9 cellular contexts compared by ENCODE assay signal in the genomic region with DNA sequence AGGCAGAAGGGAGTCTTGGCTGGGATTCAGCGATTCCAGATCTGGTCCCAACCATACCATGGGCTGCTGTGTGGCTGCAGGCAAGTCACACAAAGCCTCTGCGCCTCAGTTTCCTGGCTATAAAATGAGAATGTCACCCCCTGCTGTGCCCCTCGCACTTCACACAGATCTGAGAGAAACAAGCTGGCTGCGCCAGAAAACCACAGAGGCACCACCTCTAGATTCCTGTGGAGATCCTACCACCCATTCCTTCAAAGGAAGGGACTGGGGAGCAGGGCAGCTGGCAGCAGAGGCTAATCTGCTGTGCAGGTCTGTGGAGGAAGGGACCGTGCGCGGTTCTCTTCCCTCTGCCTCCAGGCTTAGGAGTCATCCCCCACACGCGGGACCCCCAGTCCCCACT. TPM values are rescaled to one million over a fixed set of nuclear protein-coding genes. Genes with fewer than 3 reads are reported as not detected.
DNase-seq lines count a peak whose midpoint lies in the region; ATAC-seq and TF ChIP-seq lines count a peak whose summit lies in the region.
"Had no signal": no experiment of that assay in that cellular context is flagged by ENCODE, and none has a peak within 500 bp of the region (broad histone marks: within the 10 kb centered on the region; RNA-seq: fewer than 3 reads in every experiment).

No MANE protein-coding gene starts in this region.

- H3K27me3 Mint-ChIP-seq in activated naive CD4-positive, alpha-beta T cell treated with anti-CD3 and anti-CD28 coated beads, Interleukin-2, amount 50 U/mL, for 24 hours: peaks cover 1% of the 10 kb centered on the region
- H3K27me3 Mint-ChIP-seq in type B pancreatic cell: peaks cover 7% of the 10 kb centered on the region

- DNase-seq in activated naive CD4-positive, alpha-beta T cell treated with anti-CD3 and anti-CD28 coated beads, Interleukin-2, amount 50 U/mL, for 16 hours: no peak
- DNase-seq in body of pancreas (peak in 1 of 4 donors; percentile 22), type B pancreatic cell (ENCODE audit: extremely low spot score, unreplicated experiment) (peak; percentile 40), DMS53 (lab: John Stamatoyannopoulos, UW) (no peak), epidermal melanocyte (ENCODE audit: insufficient read length, low spot score) (no peak)
- no peak for DNase-seq in stimulated activated CD4-positive, alpha-beta T cell treated with anti-CD3 and anti-CD28 coated beads, Interleukin-4, amount 100 ng/mL, for 4 hours
- DNase-seq: BE2C had no signal

- peak overlapping the region; percentile 93 for H3K4me3 Mint-ChIP-seq in activated naive CD4-positive, alpha-beta T cell treated with anti-CD3 and anti-CD28 coated beads, Interleukin-2, amount 50 U/mL, for 24 hours
- H3K4me3 Mint-ChIP-seq in type B pancreatic cell: no peak overlapping the region

- no peak for TF ChIP-seq CTCF in body of pancreas (IDR thresholded peaks at IDR 0.05)
- no peak for TF ChIP-seq CTCF in type B pancreatic cell (conservative IDR thresholded peaks at IDR 0.05)

- H3K9me3 ChIP-seq in body of pancreas (no peaks in the 10 kb centered on the region), mucosa of rectum (ENCODE audit: control insufficient read depth in 2 of 2, low read length in 2 of 2) (no peaks in the 10 kb centered on the region)
- H3K9me3 ChIP-seq: BE2C had no signal

- intact Hi-C loops in body of pancreas (cut with DNase I): no loop called here

- H3K9ac ChIP-seq in mucosa of rectum (ENCODE audit: low read depth in 1 of 2, low read length in 2 of 2): peak overlapping the region in 1 of 2 donors; percentile 78

- H3K27ac Mint-ChIP-seq in activated naive CD4-positive, alpha-beta T cell treated with anti-CD3 and anti-CD28 coated beads, Interleukin-2, amount 50 U/mL, for 24 hours: peak overlapping the region; percentile 100
- no peak overlapping the region for H3K27ac Mint-ChIP-seq in type B pancreatic cell

- H3K4me1 ChIP-seq in body of pancreas (peaks cover 19% of the 10 kb centered on the region), mucosa of rectum (ENCODE audit: control insufficient read depth in 2 of 2, insufficient read depth in 2 of 2, low read length in 2 of 2) (peaks cover 0 to 8% of the 10 kb centered on the region in 2 donors)
- H3K4me1 ChIP-seq: BE2C had no signal

- no peaks in the 10 kb centered on the region for H3K36me3 Mint-ChIP-seq in activated naive CD4-positive, alpha-beta T cell treated with anti-CD3 and anti-CD28 coated beads, Interleukin-2, amount 50 U/mL, for 24 hours
- H3K36me3 Mint-ChIP-seq in type B pancreatic cell: no peaks in the 10 kb centered on the region

- H3K27ac ChIP-seq in body of pancreas (peak overlapping the region; percentile 55 to 92 (median 88)), mucosa of rectum (ENCODE audit: low read depth in 2 of 2, low read length in 2 of 2) (peak overlapping the region; percentile 84 to 85)

- peak; percentile 7 for ATAC-seq in body of pancreas

- H3K27me3 ChIP-seq in body of pancreas (no peaks in the 10 kb centered on the region), mucosa of rectum (ENCODE audit: control insufficient read depth in 2 of 2, insufficient read depth in 2 of 2, low read length in 2 of 2) (no peaks in the 10 kb centered on the region)
- H3K27me3 ChIP-seq: BE2C had no signal

- peaks cover 39% of the 10 kb centered on the region for H3K4me1 Mint-ChIP-seq in activated naive CD4-positive, alpha-beta T cell treated with anti-CD3 and anti-CD28 coated beads, Interleukin-2, amount 50 U/mL, for 24 hours
- H3K4me1 Mint-ChIP-seq in type B pancreatic cell (ENCODE audit: unreplicated experiment): peaks cover 11% of the 10 kb centered on the region

- no peak for TF ChIP-seq POLR2A in body of pancreas (IDR thresholded peaks at IDR 0.05)

- no peaks in the 10 kb centered on the region for H3K9me3 Mint-ChIP-seq in activated naive CD4-positive, alpha-beta T cell treated with anti-CD3 and anti-CD28 coated beads, Interleukin-2, amount 50 U/mL, for 24 hours
- H3K9me3 Mint-ChIP-seq in type B pancreatic cell: no peaks in the 10 kb centered on the region

- 77 to 86% methylated on average over 6 to 9 of the region's 9 CpGs for WGBS in body of pancreas, 2 donors

- no peak overlapping the region for H3K4me3 ChIP-seq in body of pancreas
- peak overlapping the region in 1 of 2 donors; percentile 86 for H3K4me3 ChIP-seq in mucosa of rectum (ENCODE audit: low read length in 2 of 2)

- H3K36me3 ChIP-seq in body of pancreas (replicated peaks in 1 of 2; ENCODE audit: insufficient read depth in 1 of 2, low read depth in 2 of 2) (no peaks in the 10 kb centered on the region), mucosa of rectum (ENCODE audit: control insufficient read depth in 2 of 2, insufficient read depth in 2 of 2, low read length in 2 of 2) (no peaks in the 10 kb centered on the region)
- H3K36me3 ChIP-seq: BE2C had no signal

RNA-seq across cellular contexts. Expression of a gene that starts 19.8 kb away (rescaled TPM):
- total RNA-seq in body of pancreas: 10 to 100 TPM; 40.7 to 71.2 TPM
- total RNA-seq in type B pancreatic cell (ENCODE audit: low replicate concordance): 1.1 and 2.5 TPM in 2 replicates

RNA-seq across cellular contexts. Expression of a gene that starts 51.2 kb away (rescaled TPM):
- total RNA-seq in body of pancreas (1 to 10 TPM; 8.9 to 9.6 TPM), type B pancreatic cell (ENCODE audit: low replicate concordance) (5.1 and 11.9 TPM in 2 replicates)

Comparison
In these comparisons a context has a peak if more than half of its experiments do, and no peak if none do; other contexts are left out.
1. RNA of a gene that starts 19.8 kb away (total RNA-seq): 40.7 to 71.2 TPM in body of pancreas; 1.1 to 2.5 TPM in type B pancreatic cell; every median in the first group is over 10 times any median in the second.